Comparison of ENCODE assay signal across 18 cellular contexts in the genomic region with DNA sequence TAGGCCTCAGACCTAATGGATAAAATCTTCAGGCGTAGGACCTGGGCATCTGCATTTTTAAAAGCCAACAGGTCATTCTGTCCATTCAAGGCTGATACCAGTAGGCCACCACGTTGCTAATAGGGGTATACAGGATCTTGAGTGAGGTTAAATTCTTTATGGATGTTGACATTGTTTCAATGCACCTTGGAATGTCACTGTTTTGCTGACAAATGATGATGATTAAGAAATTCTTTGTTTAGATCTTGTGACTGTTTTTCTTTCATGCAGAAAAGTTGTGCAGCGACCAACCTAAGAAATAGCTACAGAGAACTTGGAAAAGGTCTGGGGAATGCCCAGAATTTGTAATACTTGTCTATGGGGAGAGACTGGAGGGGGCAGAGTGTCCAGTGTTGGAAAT.
DNase-seq lines count a peak whose midpoint lies in the region; ATAC-seq, FAIRE-seq and TF ChIP-seq lines count a peak whose summit lies in the region.
"Had no signal": no experiment of that assay in that cellular context is flagged by ENCODE, and none has a peak within 500 bp of the region (broad histone marks: within the 10 kb centered on the region; RNA-seq: fewer than 3 reads in every experiment).

No MANE protein-coding gene starts in this region.

- in situ Hi-C loops in Panc1 (cut with HindIII; ENCODE audit: low pct_unique_long_range_greater_than_20kb, low sequenced_read_pairs), result no loop called here

- no peak for TF ChIP-seq CTCF in Panc1 (IDR thresholded peaks at IDR 0.05)
- TF ChIP-seq CTCF in endothelial cell of umbilical vein (IDR thresholded peaks at IDR 0.05; ENCODE audit: extremely low read depth in 1 of 2, insufficient read depth in 1 of 2, low read depth in 1 of 2, low read length in 2 of 2), result no peak

- H3K9me1 ChIP-seq in endothelial cell of umbilical vein (replicated peaks; ENCODE audit: control insufficient read depth, extremely low read depth, insufficient read depth, low read length), result no peaks in the 10 kb centered on the region

- no peak overlapping the region for H3K4me3 ChIP-seq in Panc1 (ENCODE audit: low read depth in 2 of 2, low read length in 2 of 2)
- H3K4me3 ChIP-seq in endothelial cell of umbilical vein (replicated peaks in 1 of 3; ENCODE audit: insufficient read depth in 1 of 3, low read depth in 1 of 3, low read length in 3 of 3), result no peak overlapping the region
- H3K4me3 ChIP-seq in Karpas-422 (ENCODE audit: low read length), result no peak overlapping the region
- no peak overlapping the region for H3K4me3 ChIP-seq in H7 (ENCODE audit: insufficient read depth, low read depth, low read length)
- H3K4me3 ChIP-seq: GM12878, GM23248, MG63 had no signal

- no peak overlapping the region for H2AFZ ChIP-seq in endothelial cell of umbilical vein (ENCODE audit: low read depth, low read length)
- H2AFZ ChIP-seq in Karpas-422 (ENCODE audit: low read length), result no peak overlapping the region
- H2AFZ ChIP-seq: GM23248 had no signal

- H3K9me3 ChIP-seq in Panc1 (ENCODE audit: control insufficient read depth, insufficient read depth, low read depth, low read length), result no peaks in the 10 kb centered on the region
- no peaks in the 10 kb centered on the region for H3K9me3 ChIP-seq in endothelial cell of umbilical vein (replicated peaks; ENCODE audit: control insufficient read depth, insufficient read depth, low read length)
- H3K9me3 ChIP-seq in Karpas-422 (ENCODE audit: low read length), result no peaks in the 10 kb centered on the region
- H3K9me3 ChIP-seq: MG63 had no signal

- peak; percentile 41 for DNase-seq in EL
- no peak for DNase-seq in Panc1 (ENCODE audit: low read depth, low spot score)
- peak; percentile 18 for DNase-seq in endothelial cell of umbilical vein (ENCODE audit: low read depth, low spot score)
- DNase-seq in renal cortical epithelial cell (ENCODE audit: low read depth), result peak; percentile 46
- DNase-seq in activated CD8-positive, alpha-beta memory T cell treated with anti-CD3 and anti-CD28 coated beads, Interleukin-2, amount 50 U/mL, for 4 hours, result no peak
- DNase-seq in Karpas-422, result no peak
- no peak for DNase-seq in H7
- DNase-seq: COR-L47, GM23248, KG1, MG63, NCI-H1092 treated with DMSO at 0.1 percent for 48 hours, NCI-H1694 treated with DMSO at 0.1 percent for 48 hours, NCI-H446, RPMI8226 had no signal

- no peaks in the 10 kb centered on the region for H3K9me2 ChIP-seq in Karpas-422 (replicated peaks; ENCODE audit: insufficient read depth, low read length)

- H3K79me2 ChIP-seq in endothelial cell of umbilical vein (ENCODE audit: control insufficient read depth, insufficient read depth, low read length), result no peaks in the 10 kb centered on the region
- H3K79me2 ChIP-seq in Karpas-422 (ENCODE audit: low read length), result no peaks in the 10 kb centered on the region

- no peak for TF ChIP-seq POLR2A in endothelial cell of umbilical vein (IDR thresholded peaks at IDR 0.05; ENCODE audit: low read depth, low read length)

- peak; percentile 72 for FAIRE-seq in endothelial cell of umbilical vein (lab: Jason Lieb, UNC)
- FAIRE-seq: GM12878, GM19239 had no signal

- H4K20me1 ChIP-seq in endothelial cell of umbilical vein (replicated peaks; ENCODE audit: control insufficient read depth, extremely low read depth, insufficient read depth, low read length) (no peaks in the 10 kb centered on the region), Karpas-422 (ENCODE audit: insufficient read depth, low read depth, low read length) (no peaks in the 10 kb centered on the region)

- H3K27me3 ChIP-seq in Panc1 (ENCODE audit: control insufficient read depth, insufficient read depth, low read length) (no peaks in the 10 kb centered on the region), endothelial cell of umbilical vein (ENCODE audit: control insufficient read depth in 2 of 2, insufficient read depth in 2 of 2, low read length in 2 of 2) (no peaks in the 10 kb centered on the region), Karpas-422 (ENCODE audit: low read length) (no peaks in the 10 kb centered on the region), H7 (ENCODE audit: control insufficient read depth, insufficient read depth, low read length) (no peaks in the 10 kb centered on the region)
- H3K27me3 ChIP-seq: MG63 had no signal

- H3K36me3 ChIP-seq in Panc1 (ENCODE audit: control insufficient read depth, insufficient read depth, low read length), result no peaks in the 10 kb centered on the region
- no peaks in the 10 kb centered on the region for H3K36me3 ChIP-seq in endothelial cell of umbilical vein (ENCODE audit: control insufficient read depth in 2 of 2, extremely low read depth in 1 of 2, insufficient read depth in 2 of 2, low read length in 2 of 2)
- no peaks in the 10 kb centered on the region for H3K36me3 ChIP-seq in Karpas-422 (ENCODE audit: insufficient read depth, low read length)
- H3K36me3 ChIP-seq in H7 (replicated peaks; ENCODE audit: control insufficient read depth, insufficient read depth, low read length), result no peaks in the 10 kb centered on the region
- H3K36me3 ChIP-seq: MG63 had no signal

- ATAC-seq in Panc1, result peak; percentile 63; the same call in 1 of the 2 replicates
- ATAC-seq: GM12878 had no signal

- intact Hi-C loops in Panc1 (cut with micrococcal nuclease; ENCODE audit: unreplicated experiment) (no loop called here), endothelial cell of umbilical vein (cut with micrococcal nuclease) (no loop called here)

- BruUV-seq in Panc1 (replicated peaks; lab: Mats Ljungman, UMichigan) (no TSS peak), endothelial cell of umbilical vein (replicated peaks; lab: Mats Ljungman, UMichigan) (no TSS peak)

- H3K4me1 ChIP-seq in Panc1 (ENCODE audit: control insufficient read depth, insufficient read depth, low read length) (peaks cover 8% of the 10 kb centered on the region; the same call in 1 of the 2 replicates), endothelial cell of umbilical vein (ENCODE audit: control insufficient read depth, extremely low read depth, insufficient read depth, low read length) (peaks cover 11% of the 10 kb centered on the region), Karpas-422 (ENCODE audit: low read length) (peaks cover 3% of the 10 kb centered on the region; the same call in 1 of the 2 replicates)

- dilution Hi-C loops in endothelial cell of umbilical vein (cut with MboI; ENCODE audit: extremely low pct_ligation_motif_present, low sequenced_read_pairs), result no loop called here

- H3K4me2 ChIP-seq in endothelial cell of umbilical vein (ENCODE audit: insufficient read depth, low read length), result no peak overlapping the region
- no peak overlapping the region for H3K4me2 ChIP-seq in Karpas-422 (ENCODE audit: low read depth, low read length, poor library complexity, severe bottlenecking)

- CTCF ChIA-PET in Panc1 (lab: Charles Lee), result no interaction called here
- CTCF ChIA-PET in endothelial cell of umbilical vein (lab: Charles Lee), result interaction anchor here (0.7 to 1.1 kb wide), 2 partner anchors 9 kb away, joined by 3 read pairs; no protein-coding TSS in a partner anchor

- POLR2A ChIA-PET in Panc1 (lab: Charles Lee), result interaction anchor here (0.5 kb wide), 1 partner anchor 235 kb away, joined by 5 read pairs; no protein-coding TSS in a partner anchor
- POLR2A ChIA-PET in endothelial cell of umbilical vein (lab: Charles Lee), result no interaction called here

- H3K9ac ChIP-seq in endothelial cell of umbilical vein (replicated peaks; ENCODE audit: extremely low read depth, insufficient read depth, low read length) (no peak overlapping the region), Karpas-422 (ENCODE audit: low read length) (no peak overlapping the region)
- H3K9ac ChIP-seq: GM23248 had no signal

- no peak overlapping the region for H3K27ac ChIP-seq in Panc1 (ENCODE audit: low read length)
- no peak overlapping the region for H3K27ac ChIP-seq in endothelial cell of umbilical vein (ENCODE audit: insufficient read depth, low read depth, low read length)
- no peak overlapping the region for H3K27ac ChIP-seq in Karpas-422 (ENCODE audit: low read length)
- H3K27ac ChIP-seq: C4-2B, GM23248 had no signal

TF ChIP-seq in endothelial cell of umbilical vein, 7 proteins besides CTCF, POLR2A, EP300 and RAD21:
- TF ChIP-seq JUN (IDR thresholded peaks at IDR 0.05; ENCODE audit: borderline replicate concordance, insufficient read depth, insufficient read length, low read depth), result peak; percentile 1
- no peak for TF ChIP-seq EZH2 (IDR thresholded peaks at IDR 0.05; ENCODE audit: borderline replicate concordance, low read depth, low read length, severe bottlenecking)
- no peak for TF ChIP-seq POLR2AphosphoS5 (IDR thresholded peaks at IDR 0.05; ENCODE audit: insufficient read depth, low read depth, low read length)
- TF ChIP-seq MAX (IDR thresholded peaks at IDR 0.05; ENCODE audit: insufficient read depth, insufficient read length), result no peak

Comparison
In these comparisons a context has a peak if more than half of its experiments do, and no peak if none do; other contexts are left out.
1. DNase-seq: peak in EL (single experiment), endothelial cell of umbilical vein (single experiment) and renal cortical epithelial cell (single experiment); none in Panc1 (single experiment), activated CD8-positive, alpha-beta memory T cell treated with anti-CD3 and anti-CD28 coated beads, Interleukin-2, amount 50 U/mL, for 4 hours (single experiment), Karpas-422 (single experiment) and H7 (single experiment).